ENCODE assay signal across 9 cellular contexts in genomic region chr3:40719660-40720287, GRCh38.
A peak's percentile ranks its signal among the peaks of the same experiment; 100 is the strongest.
DNase-seq lines count a peak whose midpoint lies in the region; ATAC-seq and TF ChIP-seq lines count a peak whose summit lies in the region.
"Had no signal": no experiment of that assay in that cellular context is flagged by ENCODE, and none has a peak within 500 bp of the region (broad histone marks: within the 10 kb centered on the region; RNA-seq: fewer than 3 reads in every experiment).

No MANE protein-coding gene starts in this region.

- peak; percentile 39 for DNase-seq in M059J (ENCODE audit: low read depth)
- peak; percentile 10 for DNase-seq in amniotic epithelial cell (ENCODE audit: low read depth)
- peak; percentile 62 for DNase-seq in kidney tubule cell (ENCODE audit: low spot score)
- DNase-seq in RKO (ENCODE audit: low spot score), result no peak
- DNase-seq: NCI-H446 treated with DMSO at 0.1 percent for 48 hours had no signal

- ATAC-seq in HG03354 (IDR thresholded peaks at IDR 0.05; ENCODE audit: poor library complexity, severe bottlenecking, unreplicated experiment), result no peak
- ATAC-seq in HG03097 (IDR thresholded peaks at IDR 0.05; ENCODE audit: low FRiP score, unreplicated experiment), result no peak
- no peak for ATAC-seq in HG02798 (IDR thresholded peaks at IDR 0.05; ENCODE audit: poor library complexity, unreplicated experiment)

- H3K27ac ChIP-seq in C4-2B, result no peak overlapping the region

- TF ChIP-seq CTCF in C4-2B (conservative IDR thresholded peaks at IDR 0.05), result peak; percentile 70
